Comparison of ENCODE assay signal across 8 cellular contexts in genomic region chr12:1590083-1590979, GRCh38. TPM values are rescaled to one million over a fixed set of nuclear protein-coding genes. Genes with fewer than 3 reads are reported as not detected.
DNase-seq lines count a peak whose midpoint lies in the region; ATAC-seq and TF ChIP-seq lines count a peak whose summit lies in the region.

No MANE protein-coding gene starts in this region.

- H3F3A ChIP-seq in MM.1S (ENCODE audit: insufficient read depth, low read length) = peaks cover 42% of the 10 kb centered on the region

- no peaks in the 10 kb centered on the region for H3K9me2 ChIP-seq in MM.1S (replicated peaks; ENCODE audit: insufficient read depth, low read length)

- H3K56ac ChIP-seq in mesendoderm (ENCODE audit: low read length) = peak overlapping the region; percentile 61

- H4K8ac ChIP-seq in mesendoderm (ENCODE audit: low read depth, low read length) = no peak overlapping the region

- peaks cover 32% of the 10 kb centered on the region for H4K20me1 ChIP-seq in MM.1S (ENCODE audit: insufficient read depth, low read length)

- H3K36me3 ChIP-seq in ACC112 (ENCODE audit: insufficient read depth, low read length) (no peaks in the 10 kb centered on the region), MM.1S (replicated peaks; ENCODE audit: insufficient read depth, low read length) (no peaks in the 10 kb centered on the region), mesendoderm (ENCODE audit: control insufficient read depth, insufficient read depth, low read length) (no peaks in the 10 kb centered on the region), aorta (ENCODE audit: control insufficient read depth in 1 of 2, insufficient read depth in 2 of 2, low read length in 1 of 2) (no peaks in the 10 kb centered on the region), BE2C (no peaks in the 10 kb centered on the region)

- H2BK5ac ChIP-seq in mesendoderm (ENCODE audit: low read length) = no peak overlapping the region

- H3K18ac ChIP-seq in mesendoderm (ENCODE audit: low read length) = peak overlapping the region; percentile 54

- no peak overlapping the region for H2AFZ ChIP-seq in ACC112 (ENCODE audit: low read length, unreplicated experiment)
- H2AFZ ChIP-seq in MM.1S (ENCODE audit: low read length) = no peak overlapping the region

- WGBS in mesendoderm (ENCODE audit: extremely low coverage, insufficient coverage, low lambda C conversion rate) = no CpG with 5 or more reads among the region's 12 CpGs
- WGBS in aorta, 2 donors = 5 to 7% methylated on average over 12 of the region's 12 CpGs

- peak overlapping the region; percentile 92 for H3K4me2 ChIP-seq in MM.1S (ENCODE audit: low read depth, low read length)
- H3K4me2 ChIP-seq in mesendoderm (ENCODE audit: low read length) = peak overlapping the region; percentile 23

- peak overlapping the region; percentile 95 for H3K4me3 ChIP-seq in ACC112 (ENCODE audit: low read depth, low read length)
- 0 out of 2 replicates have a peak overlapping the region, but pooled peaks have one; percentile 1 for H3K4me3 ChIP-seq in MM.1S (ENCODE audit: low read length)
- H3K4me3 ChIP-seq in dorsolateral prefrontal cortex = peak overlapping the region; percentile 32 to 93 (median 81)
- H3K4me3 ChIP-seq in mesendoderm (ENCODE audit: low read length) = no peak overlapping the region
- no peak overlapping the region for H3K4me3 ChIP-seq in aorta (ENCODE audit: low read length in 2 of 2)
- H3K4me3 ChIP-seq in BE2C (ENCODE audit: low read depth, low read length) = no peak overlapping the region; the same call in 1 of the 2 replicates

- TF ChIP-seq CTCF in MM.1S (IDR thresholded peaks at IDR 0.05; ENCODE audit: low read length) (no peak), dorsolateral prefrontal cortex (IDR thresholded peaks at IDR 0.05 in 54 of 56, conservative IDR thresholded peaks at IDR 0.05 in 2 of 56; ENCODE audit: low read depth in 1 of 56, partially characterized antibody in 56 of 56) (peak in 4 of 56 donors; percentile 0 to 11 (median 10)), BE2C (IDR thresholded peaks at IDR 0.05; ENCODE audit: low read depth, low read length) (no peak)

- H3K4ac ChIP-seq in mesendoderm (ENCODE audit: low read depth, low read length) = no peak overlapping the region

- H3K27me3 ChIP-seq in ACC112 (ENCODE audit: insufficient read depth, low read length) (no peaks in the 10 kb centered on the region), MM.1S (replicated peaks; ENCODE audit: insufficient read depth, low read length) (no peaks in the 10 kb centered on the region), dorsolateral prefrontal cortex (no peaks in the 10 kb centered on the region), mesendoderm (ENCODE audit: insufficient read depth, low read length, poor library complexity) (peaks cover 1% of the 10 kb centered on the region), aorta (ENCODE audit: control insufficient read depth in 1 of 2, insufficient read depth in 2 of 2, low read length in 1 of 2) (no peaks in the 10 kb centered on the region), BE2C (no peaks in the 10 kb centered on the region)

- H3K27ac ChIP-seq in ACC112 (ENCODE audit: low read depth, low read length) (peak overlapping the region; percentile 9; the same call in 1 of the 2 replicates), MM.1S (ENCODE audit: low read length) (no peak overlapping the region), dorsolateral prefrontal cortex (peak overlapping the region in 58 of 59 donors; percentile 32 to 100 (median 92)), mesendoderm (ENCODE audit: low read depth, low read length) (peak overlapping the region; percentile 80), aorta (ENCODE audit: low read depth in 1 of 2, low read length in 2 of 2) (no peak overlapping the region)

- no peak overlapping the region for H3K9ac ChIP-seq in MM.1S (ENCODE audit: low read length)
- H3K9ac ChIP-seq in mesendoderm (ENCODE audit: low read length) = peak overlapping the region; percentile 46

- no peak overlapping the region for H3K23ac ChIP-seq in mesendoderm (ENCODE audit: low read length)

- H3K4me1 ChIP-seq in ACC112 (ENCODE audit: control insufficient read depth, insufficient read depth, low read length, unreplicated experiment) (peaks cover 37% of the 10 kb centered on the region), MM.1S (ENCODE audit: low read length) (peaks cover 37% of the 10 kb centered on the region), mesendoderm (ENCODE audit: control insufficient read depth, low read depth, low read length) (peaks cover 30% of the 10 kb centered on the region), aorta (ENCODE audit: control insufficient read depth in 1 of 2, insufficient read depth in 2 of 2, low read length in 2 of 2) (peaks cover 0 to 3% of the 10 kb centered on the region in 2 donors), BE2C (peaks cover 4% of the 10 kb centered on the region)

- peaks cover 6% of the 10 kb centered on the region for H3K79me1 ChIP-seq in mesendoderm (ENCODE audit: low read length)

- peak; percentile 49 for ATAC-seq in aorta (ENCODE audit: low FRiP score)

- H2AK5ac ChIP-seq in mesendoderm (ENCODE audit: low read length) = no peak overlapping the region

- H2BK120ac ChIP-seq in mesendoderm (ENCODE audit: low read depth, low read length) = peak overlapping the region; percentile 6

- DNase-seq in MM.1S = no peak
- DNase-seq in dorsolateral prefrontal cortex = peak in 8 of 10 donors; percentile 23 to 59 (median 44)
- DNase-seq in mesendoderm = peak; percentile 91
- DNase-seq in aorta = peak; percentile 64 to 74
- DNase-seq in BE2C = no peak
- DNase-seq in kidney tubule cell (ENCODE audit: low spot score) = no peak
- no peak for DNase-seq in stimulated activated naive CD4-positive, alpha-beta T cell treated with Interleukin-2 at 50 U/mL for 16 hours (lab: John Stamatoyannopoulos, UW)

- H4K5ac ChIP-seq in mesendoderm (ENCODE audit: low read length) = no peak overlapping the region

- H3K79me2 ChIP-seq in ACC112 (ENCODE audit: control insufficient read depth, insufficient read depth, low read length, unreplicated experiment) (peaks cover 51% of the 10 kb centered on the region), MM.1S (ENCODE audit: low read length) (peaks cover 88% of the 10 kb centered on the region), mesendoderm (ENCODE audit: control insufficient read depth, insufficient read depth, low read length) (peaks cover 4% of the 10 kb centered on the region)

- no peak overlapping the region for H2BK15ac ChIP-seq in mesendoderm (replicated peaks; ENCODE audit: low read depth)

- H3K9me3 ChIP-seq in MM.1S (replicated peaks; ENCODE audit: insufficient read depth, low read length) = no peaks in the 10 kb centered on the region
- no peaks in the 10 kb centered on the region for H3K9me3 ChIP-seq in aorta (ENCODE audit: control insufficient read depth, low read length)
- H3K9me3 ChIP-seq in BE2C = no peaks in the 10 kb centered on the region

- intact Hi-C loops in dorsolateral prefrontal cortex (cut with DNase I) (loop anchor here (5.0 to 10.0 kb wide), 2 partner anchors 598 to 836 kb away; partner anchors contain the start of genes ERC1 (in 1 of the 2) and WNK1 (in 1 of the 2)), aorta (cut with DNase I) (no loop called here)

RNA-seq across cellular contexts. Expression of gene FBXL14, which starts 4.0 kb away (rescaled TPM):
- 10 to 100 TPM; 26.6 to 73.6 (median 35.7) TPM for total RNA-seq in dorsolateral prefrontal cortex
- 2.8 TPM for polyA plus RNA-seq in mesendoderm (2013, experiment 1 of 2)
- 2.9 TPM for polyA plus RNA-seq in mesendoderm (2013, experiment 2 of 2)
- total RNA-seq in aorta = 10 to 100 TPM in 1 of 2 donors, 1 to 10 TPM in 1; 8.0 to 13.2 TPM
- polyA plus RNA-seq in aorta = 1 to 10 TPM; 2.8 to 7.1 TPM
- 51.2 TPM for polyA plus RNA-seq in BE2C (2012; ENCODE audit: insufficient read depth, insufficient read length, low read depth)

RNA-seq across cellular contexts. Expression of gene WNT5B, which starts 38.7 kb away (rescaled TPM):
- total RNA-seq in dorsolateral prefrontal cortex (1 to 10 TPM; 2.2 to 9.3 (median 5.1) TPM), aorta (10 to 100 TPM in 1 of 2 donors, 1 to 10 TPM in 1; 4.2 to 11.2 TPM)
- 4.7 TPM for polyA plus RNA-seq in mesendoderm (2013, experiment 1 of 2)
- polyA plus RNA-seq in mesendoderm (2013, experiment 2 of 2) = 4.9 TPM
- 1 to 10 TPM in 1 of 2 donors, under 1 TPM in 1; 0.88 to 1.3 TPM for polyA plus RNA-seq in aorta
- polyA plus RNA-seq in BE2C (2012; ENCODE audit: insufficient read depth, insufficient read length, low read depth) = 0.88 TPM

Comparison
In these comparisons a context has a peak if more than half of its experiments do, and no peak if none do; other contexts are left out.
1. H3K27ac ChIP-seq: peak in ACC112 (single experiment), dorsolateral prefrontal cortex (58 of 59) and mesendoderm (single experiment); none in MM.1S (single experiment) and aorta (0 of 2).
2. H3K4me3 ChIP-seq: peak in ACC112 (single experiment), MM.1S (single experiment) and dorsolateral prefrontal cortex (59 of 59); none in mesendoderm (single experiment), aorta (0 of 2) and BE2C (single experiment).
3. DNase-seq: peak in dorsolateral prefrontal cortex (8 of 10), mesendoderm (single experiment) and aorta (2 of 2); none in MM.1S (single experiment), BE2C (single experiment), kidney tubule cell (single experiment) and stimulated activated naive CD4-positive, alpha-beta T cell treated with Interleukin-2 at 50 U/mL for 16 hours (single experiment).
4. intact Hi-C loops: an anchor here in dorsolateral prefrontal cortex (5.0 to 10.0 kb wide); none called in aorta.